ENCODE assay signal across 6 cellular contexts in the genomic region with DNA sequence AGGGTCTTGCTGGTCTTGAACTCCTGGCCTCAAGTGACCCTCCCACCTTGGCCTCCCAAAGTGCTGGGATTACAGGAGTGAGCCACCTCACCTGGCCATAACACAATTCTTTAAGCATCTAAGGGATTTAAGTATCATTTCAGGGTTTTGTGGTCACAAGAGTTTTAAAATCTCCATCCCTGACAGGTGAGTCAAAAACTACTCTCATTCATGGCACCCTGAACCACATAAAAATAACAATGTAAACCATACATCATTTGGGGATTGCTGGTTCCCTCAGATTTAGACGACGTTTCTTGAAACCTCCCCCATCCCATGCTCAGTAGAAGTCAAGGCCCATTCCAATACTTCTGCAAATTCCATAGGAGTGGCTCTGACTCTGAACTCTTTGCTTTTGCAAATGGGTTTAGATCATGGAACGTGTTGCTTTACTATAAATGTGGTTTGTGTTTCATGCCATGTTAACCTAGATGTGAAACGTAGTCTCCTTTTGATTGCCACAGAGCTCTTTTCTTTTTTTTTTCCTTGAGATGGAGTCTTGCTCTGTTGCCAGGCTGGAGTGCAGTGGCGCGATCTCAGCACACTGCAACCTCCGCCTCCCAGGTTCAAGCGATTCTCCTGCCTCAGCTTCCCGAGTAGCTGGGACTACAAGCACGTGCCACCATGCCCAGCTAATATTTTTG. TPM values are rescaled to one million over a fixed set of nuclear protein-coding genes. Genes with fewer than 3 reads are reported as not detected.
DNase-seq lines count a peak whose midpoint lies in the region; ATAC-seq and TF ChIP-seq lines count a peak whose summit lies in the region.
"Not testable (repeated sequence)": the region's sequence is repeated elsewhere in the genome, so short reads cannot be mapped to it uniquely, and the experiment has no call there.

No MANE protein-coding gene starts in this region.

- ATAC-seq in CD4-positive, alpha-beta T cell (ENCODE audit: poor library complexity); naive thymus-derived CD4-positive, alpha-beta T cell: not testable (repeated sequence)
- ATAC-seq in activated CD4-positive, alpha-beta T cell treated with anti-CD3 and anti-CD28 coated beads for 36 hours = peak; percentile 84
- ATAC-seq in activated T-cell treated with anti-CD3 and anti-CD28 coated beads, Interleukin-2, amount 50 U/mL, for 72 hours (replicated peaks in 1 of 2) = peak; percentile 91
- peak; percentile 92 to 95 for ATAC-seq in activated naive CD4-positive, alpha-beta T cell treated with anti-CD3 and anti-CD28 coated beads, Interleukin-2, amount 50 U/mL, for 72 hours

- not testable (repeated sequence) for H3K27me3 ChIP-seq in CD4-positive, alpha-beta T cell (ENCODE audit: control insufficient read depth, insufficient read depth, low read length); naive thymus-derived CD4-positive, alpha-beta T cell (ENCODE audit: control insufficient read depth in 2 of 2, insufficient read depth in 2 of 2, low read length in 2 of 2)

- not testable (repeated sequence) for TF ChIP-seq CTCF in CD4-positive, alpha-beta T cell (IDR thresholded peaks at IDR 0.05)

- H3K9me3 Mint-ChIP-seq in CD4-positive, alpha-beta T cell; activated CD4-positive, alpha-beta T cell treated with anti-CD3 and anti-CD28 coated beads for 36 hours (ENCODE audit: low read depth); activated T-cell treated with anti-CD3 and anti-CD28 coated beads, Interleukin-2, amount 50 U/mL, for 72 hours; naive thymus-derived CD4-positive, alpha-beta T cell: not testable (repeated sequence)
- H3K9me3 Mint-ChIP-seq in activated naive CD4-positive, alpha-beta T cell treated with anti-CD3 and anti-CD28 coated beads, Interleukin-2, amount 50 U/mL, for 72 hours = peaks cover 3 to 11% of the 10 kb centered on the region in 2 donors

- peaks cover 3 to 38% of the 10 kb centered on the region in 2 donors for H3K4me1 ChIP-seq in naive thymus-derived CD4-positive, alpha-beta T cell (ENCODE audit: control insufficient read depth in 2 of 2, insufficient read depth in 2 of 2, low read length in 2 of 2)

- peak overlapping the region; percentile 79 for H3K27ac Mint-ChIP-seq in CD4-positive, alpha-beta T cell
- H3K27ac Mint-ChIP-seq in activated CD4-positive, alpha-beta T cell treated with anti-CD3 and anti-CD28 coated beads for 36 hours = not testable (repeated sequence)
- H3K27ac Mint-ChIP-seq in activated T-cell treated with anti-CD3 and anti-CD28 coated beads, Interleukin-2, amount 50 U/mL, for 72 hours = peak overlapping the region; percentile 34
- peak overlapping the region in 1 of 2 donors; percentile 75 for H3K27ac Mint-ChIP-seq in activated naive CD4-positive, alpha-beta T cell treated with anti-CD3 and anti-CD28 coated beads, Interleukin-2, amount 50 U/mL, for 72 hours
- H3K27ac Mint-ChIP-seq in naive thymus-derived CD4-positive, alpha-beta T cell = peak overlapping the region in 8 of 9 donors; percentile 11 to 80 (median 75)

- H3K4me3 Mint-ChIP-seq in CD4-positive, alpha-beta T cell; activated CD4-positive, alpha-beta T cell treated with anti-CD3 and anti-CD28 coated beads for 36 hours; activated T-cell treated with anti-CD3 and anti-CD28 coated beads, Interleukin-2, amount 50 U/mL, for 72 hours: not testable (repeated sequence)
- H3K4me3 Mint-ChIP-seq in naive thymus-derived CD4-positive, alpha-beta T cell = peak overlapping the region in 7 of 10 donors; percentile 41 to 56 (median 44)

- not testable (repeated sequence) for DNase-seq in CD4-positive, alpha-beta T cell; activated CD4-positive, alpha-beta T cell treated with anti-CD3 and anti-CD28 coated beads for 36 hours; activated naive CD4-positive, alpha-beta T cell treated with anti-CD3 and anti-CD28 coated beads, Interleukin-2, amount 50 U/mL, for 72 hours (ENCODE audit: low spot score in 2 of 2)
- DNase-seq in activated CD8-positive, alpha-beta memory T cell treated with anti-CD3 and anti-CD28 coated beads, Interleukin-2, amount 50 U/mL, for 48 hours = peak; percentile 3
- peak in 1 of 2 donors; percentile 8 for DNase-seq in activated T-cell treated with anti-CD3 and anti-CD28 coated beads, Interleukin-2, amount 50 U/mL, for 72 hours
- peak in 2 of 9 donors; percentile 16 to 23 for DNase-seq in naive thymus-derived CD4-positive, alpha-beta T cell

- POLR2A ChIA-PET in CD4-positive, alpha-beta T cell (lab: Charles Lee) = interaction anchor here (0.8 to 2.1 kb wide), 7 partner anchors 13 to 60 kb away, joined by 3 to 6 read pairs (median 4); no protein-coding TSS in a partner anchor
- POLR2A ChIA-PET in activated CD4-positive, alpha-beta T cell treated with anti-CD3 and anti-CD28 coated beads for 36 hours (lab: Charles Lee) = not testable (repeated sequence)
- POLR2A ChIA-PET in naive thymus-derived CD4-positive, alpha-beta T cell (lab: Charles Lee) = interaction anchor here (1.0 to 2.3 kb wide), 6 partner anchors 11 to 50 kb away, joined by 3 to 6 read pairs (median 5); partner anchors contain the start of gene IL6ST

- CTCF ChIA-PET in CD4-positive, alpha-beta T cell (lab: Charles Lee) = interaction anchor here (0.6 to 1.3 kb wide), 2 partner anchors 20 to 48 kb away, joined by 3 to 5 read pairs; no protein-coding TSS in a partner anchor
- CTCF ChIA-PET in activated CD4-positive, alpha-beta T cell treated with anti-CD3 and anti-CD28 coated beads for 36 hours (lab: Charles Lee) = interaction anchor here (0.7 to 1.1 kb wide), 2 partner anchors 14 to 783 kb away, joined by 3 to 5 read pairs; no protein-coding TSS in a partner anchor
- CTCF ChIA-PET in naive thymus-derived CD4-positive, alpha-beta T cell (lab: Charles Lee) = interaction anchor here (0.6 to 1.5 kb wide), 3 partner anchors 56 to 177 kb away, joined by 3 to 5 read pairs (median 3); no protein-coding TSS in a partner anchor

- not testable (repeated sequence) for H3K27me3 Mint-ChIP-seq in CD4-positive, alpha-beta T cell; activated CD4-positive, alpha-beta T cell treated with anti-CD3 and anti-CD28 coated beads for 36 hours
- H3K27me3 Mint-ChIP-seq in activated T-cell treated with anti-CD3 and anti-CD28 coated beads, Interleukin-2, amount 50 U/mL, for 72 hours (ENCODE audit: low read depth) = peaks cover 37% of the 10 kb centered on the region
- H3K27me3 Mint-ChIP-seq in naive thymus-derived CD4-positive, alpha-beta T cell = peaks cover 0 to 23% (median 0%) of the 10 kb centered on the region in 5 donors

- H3K9me3 ChIP-seq in CD4-positive, alpha-beta T cell (ENCODE audit: control insufficient read depth, low read length); naive thymus-derived CD4-positive, alpha-beta T cell (ENCODE audit: control insufficient read depth in 2 of 3, low read length in 3 of 3): not testable (repeated sequence)

- peaks cover 79% of the 10 kb centered on the region for H3K4me1 Mint-ChIP-seq in CD4-positive, alpha-beta T cell (ENCODE audit: low read depth)
- peaks cover 43% of the 10 kb centered on the region for H3K4me1 Mint-ChIP-seq in activated CD4-positive, alpha-beta T cell treated with anti-CD3 and anti-CD28 coated beads for 36 hours
- H3K4me1 Mint-ChIP-seq in activated T-cell treated with anti-CD3 and anti-CD28 coated beads, Interleukin-2, amount 50 U/mL, for 72 hours (ENCODE audit: low read depth) = peaks cover 36% of the 10 kb centered on the region
- H3K4me1 Mint-ChIP-seq in naive thymus-derived CD4-positive, alpha-beta T cell = peaks cover 29 to 83% (median 73%) of the 10 kb centered on the region in 7 donors

- H3K4me3 ChIP-seq in naive thymus-derived CD4-positive, alpha-beta T cell (ENCODE audit: low read length) = not testable (repeated sequence)

- intact Hi-C loops in CD4-positive, alpha-beta T cell (cut with DNase I, micrococcal nuclease); activated CD4-positive, alpha-beta T cell treated with anti-CD3 and anti-CD28 coated beads for 36 hours (cut with DNase I, micrococcal nuclease); naive thymus-derived CD4-positive, alpha-beta T cell (cut with micrococcal nuclease): not testable (repeated sequence)

- H3K36me3 ChIP-seq in naive thymus-derived CD4-positive, alpha-beta T cell (ENCODE audit: control insufficient read depth in 2 of 3, insufficient read depth in 3 of 3, low read length in 3 of 3) = not testable (repeated sequence)

- not testable (repeated sequence) for H3K27ac ChIP-seq in CD4-positive, alpha-beta T cell (ENCODE audit: low read depth, low read length); naive thymus-derived CD4-positive, alpha-beta T cell (ENCODE audit: low read depth, low read length)

- H3K36me3 Mint-ChIP-seq in CD4-positive, alpha-beta T cell (ENCODE audit: low read depth); activated CD4-positive, alpha-beta T cell treated with anti-CD3 and anti-CD28 coated beads for 36 hours (ENCODE audit: low read depth); activated T-cell treated with anti-CD3 and anti-CD28 coated beads, Interleukin-2, amount 50 U/mL, for 72 hours (ENCODE audit: insufficient read depth in 2 of 2): not testable (repeated sequence)
- H3K36me3 Mint-ChIP-seq in activated naive CD4-positive, alpha-beta T cell treated with anti-CD3 and anti-CD28 coated beads, Interleukin-2, amount 50 U/mL, for 72 hours = peaks cover 16 to 35% of the 10 kb centered on the region in 2 donors
- peaks cover 3 to 29% (median 7%) of the 10 kb centered on the region in 5 donors for H3K36me3 Mint-ChIP-seq in naive thymus-derived CD4-positive, alpha-beta T cell

RNA-seq across cellular contexts. Expression of gene IL6ST, which starts 50.1 kb away (rescaled TPM):
- total RNA-seq in CD4-positive, alpha-beta T cell = 100 to 1,000 TPM; 377 to 404 TPM
- 10 to 100 TPM; 57.1 to 64.4 TPM for total RNA-seq in activated CD4-positive, alpha-beta T cell treated with anti-CD3 and anti-CD28 coated beads for 36 hours
- total RNA-seq in activated T-cell treated with anti-CD3 and anti-CD28 coated beads, Interleukin-2, amount 50 U/mL, for 72 hours = 10 to 100 TPM; 50.0 to 53.8 TPM
- 10 to 100 TPM; 47.8 to 84.0 TPM for total RNA-seq in activated naive CD4-positive, alpha-beta T cell treated with anti-CD3 and anti-CD28 coated beads, Interleukin-2, amount 50 U/mL, for 72 hours
- 100 to 1,000 TPM; 101 to 372 (median 346) TPM for total RNA-seq in naive thymus-derived CD4-positive, alpha-beta T cell
- 100 to 1,000 TPM; 130 to 148 TPM for polyA plus RNA-seq in naive thymus-derived CD4-positive, alpha-beta T cell
